Comparison of ENCODE assay signal across 11 cellular contexts in genomic region chr13:30738526-30738925, GRCh38. TPM values are rescaled to one million over a fixed set of nuclear protein-coding genes. Genes with fewer than 3 reads are reported as not detected.
DNase-seq lines count a peak whose midpoint lies in the region; ATAC-seq and TF ChIP-seq lines count a peak whose summit lies in the region.
"Had no signal": no experiment of that assay in that cellular context is flagged by ENCODE, and none has a peak within 500 bp of the region (broad histone marks: within the 10 kb centered on the region; RNA-seq: fewer than 3 reads in every experiment).

No MANE protein-coding gene starts in this region.

- H3K4me3 ChIP-seq in DOHH2 (ENCODE audit: low read length) (peak overlapping the region; percentile 75; the same call in 1 of the 2 replicates), mesenchymal stem cell (ENCODE audit: insufficient read depth in 1 of 2, low read depth in 1 of 2, low read length in 2 of 2) (no peak overlapping the region)

- peak overlapping the region; percentile 31 for H2AK5ac ChIP-seq in mesenchymal stem cell (ENCODE audit: low read length, severe bottlenecking)

- no peaks in the 10 kb centered on the region for H3F3A ChIP-seq in DOHH2 (ENCODE audit: control insufficient read depth, insufficient read depth)

- no peaks in the 10 kb centered on the region for H3K79me1 ChIP-seq in mesenchymal stem cell (replicated peaks; ENCODE audit: low read length, poor library complexity, severe bottlenecking)

- no peak for DNase-seq in CD14-positive monocyte (ENCODE audit: low spot score)
- DNase-seq in T-helper 17 cell: no peak
- no peak for DNase-seq in mesenchymal stem cell
- no peak for DNase-seq in DMS53 treated with DMSO at 0.1 percent for 48 hours (lab: John Stamatoyannopoulos, UW; ENCODE audit: unreplicated experiment)
- no peak for DNase-seq in endothelial cell (ENCODE audit: low spot score)
- DNase-seq in substantia nigra (lab: John Stamatoyannopoulos, UW): no peak
- DNase-seq: left ventricle myocardium superior, occipital lobe, T1000 had no signal

- H2BK5ac ChIP-seq in mesenchymal stem cell (ENCODE audit: low read depth, low read length, poor library complexity, severe bottlenecking): no peak overlapping the region

- H3K9me3 ChIP-seq in DOHH2 (ENCODE audit: control insufficient read depth, insufficient read depth, low read length) (no peaks in the 10 kb centered on the region), T-helper 17 cell (ENCODE audit: control insufficient read depth, low read length, poor library complexity, severe bottlenecking) (no peaks in the 10 kb centered on the region), mesenchymal stem cell (ENCODE audit: control insufficient read depth, low read length) (no peaks in the 10 kb centered on the region)

- H3K27ac ChIP-seq in DOHH2 (ENCODE audit: low read depth, low read length) (no peak overlapping the region), mesenchymal stem cell (ENCODE audit: low read length, poor library complexity, severe bottlenecking) (no peak overlapping the region), substantia nigra (ENCODE audit: low read depth, low read length, poor library complexity, severe bottlenecking) (no peak overlapping the region)

- H3K27ac Mint-ChIP-seq in CD14-positive monocyte (peak overlapping the region; percentile 91 to 99 (median 97)), T-helper 17 cell (peak overlapping the region; percentile 99), endothelial cell (ENCODE audit: unreplicated experiment) (no peak overlapping the region)

- H2BK12ac ChIP-seq in mesenchymal stem cell (ENCODE audit: low read length in 2 of 2): peak overlapping the region; percentile 22 to 57

- no peaks in the 10 kb centered on the region for H3K27me3 ChIP-seq in DOHH2 (ENCODE audit: control insufficient read depth, low read length)
- H3K27me3 ChIP-seq in mesenchymal stem cell (ENCODE audit: control insufficient read depth in 1 of 2, insufficient read depth in 1 of 2, low read length in 2 of 2): peaks cover 0 to 28% of the 10 kb centered on the region in 2 experiments

- peaks cover 39% of the 10 kb centered on the region for H3K79me2 ChIP-seq in DOHH2 (ENCODE audit: control insufficient read depth, low read length)

- H3K9me2 ChIP-seq in DOHH2 (replicated peaks; ENCODE audit: control insufficient read depth, low read length): no peaks in the 10 kb centered on the region

- peaks cover 2% of the 10 kb centered on the region for H3K36me3 ChIP-seq in DOHH2 (ENCODE audit: control insufficient read depth, low read length)
- no peaks in the 10 kb centered on the region for H3K36me3 ChIP-seq in mesenchymal stem cell (ENCODE audit: control insufficient read depth in 1 of 2, insufficient read depth in 2 of 2, low read depth in 1 of 2, low read length in 2 of 2)

- TF ChIP-seq CTCF in CD14-positive monocyte (IDR thresholded peaks at IDR 0.05): no peak
- no peak for TF ChIP-seq CTCF in DOHH2 (IDR thresholded peaks at IDR 0.05; ENCODE audit: low read depth, low read length, poor library complexity, severe bottlenecking)
- TF ChIP-seq CTCF in endothelial cell (IDR thresholded peaks at IDR 0.05; ENCODE audit: unreplicated experiment): no peak

- H3K18ac ChIP-seq in mesenchymal stem cell (ENCODE audit: low read depth in 1 of 2, low read length in 2 of 2): peak overlapping the region; percentile 62 to 78

- H3K27me3 Mint-ChIP-seq in CD14-positive monocyte (ENCODE audit: low read depth in 3 of 3) (peaks cover 10 to 13% (median 13%) of the 10 kb centered on the region in 3 donors), T-helper 17 cell (no peaks in the 10 kb centered on the region), endothelial cell (ENCODE audit: unreplicated experiment) (peaks cover 7% of the 10 kb centered on the region)

- no peak overlapping the region for H2BK120ac ChIP-seq in mesenchymal stem cell (ENCODE audit: low read depth, low read length)

- peak overlapping the region; percentile 57 for H2BK15ac ChIP-seq in mesenchymal stem cell (ENCODE audit: low read depth, poor library complexity, severe bottlenecking)

- H3K4me2 ChIP-seq in DOHH2 (ENCODE audit: low read length): peak overlapping the region; percentile 76
- no peak overlapping the region for H3K4me2 ChIP-seq in mesenchymal stem cell (ENCODE audit: low read length, poor library complexity, severe bottlenecking)

- H4K8ac ChIP-seq in mesenchymal stem cell (ENCODE audit: low read length): peak overlapping the region; percentile 35

- no peak overlapping the region for H3K9ac ChIP-seq in mesenchymal stem cell (ENCODE audit: low read length)

- H2AFZ ChIP-seq in mesenchymal stem cell (ENCODE audit: low read depth, low read length): no peak overlapping the region

- intact Hi-C loops in CD14-positive monocyte (cut with micrococcal nuclease): loop anchor here (2.0 to 10.0 kb wide), 6 partner anchors 26 to 121 kb away; partner anchors contain the start of gene USPL1 (in 1 of the 2)

- H3K4me3 Mint-ChIP-seq in CD14-positive monocyte (peak overlapping the region; percentile 82 to 92), T-helper 17 cell (peak overlapping the region; percentile 95), endothelial cell (ENCODE audit: unreplicated experiment) (no peak overlapping the region)

- peak overlapping the region in 1 of 2 experiments; percentile 79 for H3K4ac ChIP-seq in mesenchymal stem cell (ENCODE audit: low read depth in 1 of 2, low read length in 2 of 2)

- peaks cover 88% of the 10 kb centered on the region for H3K4me1 Mint-ChIP-seq in CD14-positive monocyte
- H3K4me1 Mint-ChIP-seq in T-helper 17 cell: peaks cover 57% of the 10 kb centered on the region
- H3K4me1 Mint-ChIP-seq in endothelial cell (ENCODE audit: unreplicated experiment): peaks cover 35% of the 10 kb centered on the region

- 81% methylated on average over 3 of the region's 4 CpGs for WGBS in mesenchymal stem cell

- H3K14ac ChIP-seq in mesenchymal stem cell (ENCODE audit: low read length in 2 of 2): no peak overlapping the region

- H4K20me1 ChIP-seq in DOHH2 (ENCODE audit: control insufficient read depth, insufficient read depth, low read depth, low read length): no peaks in the 10 kb centered on the region

- peak overlapping the region; percentile 90 for H4K91ac ChIP-seq in mesenchymal stem cell (ENCODE audit: low read length)

- H3K4me1 ChIP-seq in DOHH2 (ENCODE audit: control insufficient read depth, low read length) (peaks cover 68% of the 10 kb centered on the region), mesenchymal stem cell (ENCODE audit: control insufficient read depth, insufficient read depth, low read depth, low read length) (peaks cover 24% of the 10 kb centered on the region)

- H3K36me3 Mint-ChIP-seq in CD14-positive monocyte: peaks cover 28 to 41% of the 10 kb centered on the region in 2 donors
- peaks cover 9% of the 10 kb centered on the region for H3K36me3 Mint-ChIP-seq in T-helper 17 cell (ENCODE audit: low read depth)
- no peaks in the 10 kb centered on the region for H3K36me3 Mint-ChIP-seq in endothelial cell (ENCODE audit: low read depth, unreplicated experiment)

- no peak overlapping the region for H3K23ac ChIP-seq in mesenchymal stem cell (ENCODE audit: low read length in 2 of 2)

- ATAC-seq in T-helper 17 cell (no peak), HG03442 (IDR thresholded peaks at IDR 0.05; ENCODE audit: unreplicated experiment) (no peak)

- peaks cover 0 to 3% (median 0%) of the 10 kb centered on the region in 7 donors for H3K9me3 Mint-ChIP-seq in CD14-positive monocyte
- H3K9me3 Mint-ChIP-seq in endothelial cell (ENCODE audit: unreplicated experiment): no peaks in the 10 kb centered on the region

RNA-seq across cellular contexts. Expression of gene ALOX5AP, which starts 3.2 kb away (rescaled TPM):
- polyA plus RNA-seq in CD14-positive monocyte: 100 to 1,000 TPM; 220 to 269 TPM
- total RNA-seq in T-helper 17 cell (10 to 100 TPM; 58.4 to 68.4 TPM), endothelial cell (ENCODE audit: unreplicated experiment) (1.9 TPM)
- polyA plus RNA-seq in mesenchymal stem cell (2013, experiment 1 of 2): 14.2 TPM
- polyA plus RNA-seq in mesenchymal stem cell (2013, experiment 2 of 2): 15.0 TPM

Comparison
In these comparisons a context has a peak if more than half of its experiments do, and no peak if none do; other contexts are left out.
1. RNA of gene ALOX5AP, which starts 3.2 kb away (total RNA-seq): 58.4 to 68.4 TPM in T-helper 17 cell; 1.9 TPM in endothelial cell (single experiment); every median in the first group is over 10 times any median in the second.